14 cellular contexts compared by ENCODE assay signal in the genomic region with DNA sequence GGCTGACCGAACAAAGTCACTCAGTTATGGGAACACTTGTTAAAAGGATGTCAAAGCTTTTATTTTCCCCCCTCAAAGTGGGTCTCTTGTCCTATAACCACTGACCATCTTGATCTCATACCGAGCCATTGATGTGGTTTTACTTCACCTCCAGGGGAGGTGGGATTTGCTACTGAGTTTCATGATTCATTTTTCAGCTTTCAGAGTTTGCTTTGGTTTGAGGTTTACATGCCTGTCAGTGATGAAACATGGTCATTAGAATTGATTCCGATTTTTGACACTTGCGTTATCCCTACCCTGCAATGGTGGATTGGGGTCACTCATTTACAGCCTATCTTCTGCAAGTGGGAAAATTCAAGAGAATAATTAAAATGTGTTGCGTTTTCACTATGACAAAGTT. TPM values are rescaled to one million over a fixed set of nuclear protein-coding genes. Genes with fewer than 3 reads are reported as not detected.
DNase-seq lines count a peak whose midpoint lies in the region; ATAC-seq and TF ChIP-seq lines count a peak whose summit lies in the region.
"Had no signal": no experiment of that assay in that cellular context is flagged by ENCODE, and none has a peak within 500 bp of the region (broad histone marks: within the 10 kb centered on the region; RNA-seq: fewer than 3 reads in every experiment).

No MANE protein-coding gene starts in this region.

- H3K27me3 Mint-ChIP-seq in activated CD4-positive, alpha-beta T cell treated with anti-CD3 and anti-CD28 coated beads, Interleukin-2, amount 10 ng/mL, durations not matched to agents 24 days and 14 days = peaks cover 24% of the 10 kb centered on the region

- H4K20me1 ChIP-seq in KMS-11 (ENCODE audit: insufficient read depth) (no peaks in the 10 kb centered on the region), smooth muscle cell (ENCODE audit: low read depth) (no peaks in the 10 kb centered on the region)
- H4K20me1 ChIP-seq: BLaER1 had no signal

- H3K9me3 Mint-ChIP-seq in activated CD4-positive, alpha-beta T cell treated with anti-CD3 and anti-CD28 coated beads, Interleukin-2, amount 10 ng/mL, durations not matched to agents 24 days and 14 days = no peaks in the 10 kb centered on the region

- no peak for DNase-seq in activated CD4-positive, alpha-beta T cell treated with anti-CD3 and anti-CD28 coated beads, Interleukin-2, amount 10 ng/mL, durations not matched to agents 24 days and 14 days
- no peak for DNase-seq in activated CD4-positive, alpha-beta T cell treated with anti-CD3 and anti-CD28 coated beads for 4 hours
- DNase-seq in astrocyte of the hippocampus (ENCODE audit: low read depth, low spot score) (peak; percentile 25), smooth muscle cell (lab: John Stamatoyannopoulos, UW; ENCODE audit: unreplicated experiment) (no peak), GM13976 (ENCODE audit: low spot score) (no peak)
- DNase-seq: 8988T, AML-193 had no signal

- H3K4me1 Mint-ChIP-seq in activated CD4-positive, alpha-beta T cell treated with anti-CD3 and anti-CD28 coated beads, Interleukin-2, amount 10 ng/mL, durations not matched to agents 24 days and 14 days = peaks cover 18% of the 10 kb centered on the region

- H3K36me3 Mint-ChIP-seq in activated CD4-positive, alpha-beta T cell treated with anti-CD3 and anti-CD28 coated beads, Interleukin-2, amount 10 ng/mL, durations not matched to agents 24 days and 14 days (ENCODE audit: low read depth) = no peaks in the 10 kb centered on the region

- no peaks in the 10 kb centered on the region for H3F3A ChIP-seq in smooth muscle cell (ENCODE audit: low read depth)

- H3K4me1 ChIP-seq in KMS-11 (ENCODE audit: low read depth, poor library complexity, severe bottlenecking) (peaks cover 19% of the 10 kb centered on the region), smooth muscle cell (ENCODE audit: low read depth) (no peaks in the 10 kb centered on the region)
- H3K4me1 ChIP-seq: BLaER1, HAP-1 had no signal

- H3K27me3 ChIP-seq in KMS-11 (ENCODE audit: insufficient read depth, low read depth) (peaks cover 11% of the 10 kb centered on the region; the same call in 1 of the 2 replicates), smooth muscle cell (ENCODE audit: low read depth) (no peaks in the 10 kb centered on the region)
- H3K27me3 ChIP-seq: BLaER1 had no signal

- in situ Hi-C loops in GM13976 (cut with MboI; ENCODE audit: low sequenced_read_pairs, unreplicated experiment) = no loop called here

- intact Hi-C loops in activated CD4-positive, alpha-beta T cell treated with anti-CD3 and anti-CD28 coated beads, Interleukin-2, amount 10 ng/mL, durations not matched to agents 24 days and 14 days (cut with micrococcal nuclease) = no loop called here

- WGBS in smooth muscle cell (ENCODE audit: low lambda C conversion rate) = 90% methylated on average over 5 of the region's 5 CpGs

- no peak overlapping the region for H3K4me3 Mint-ChIP-seq in activated CD4-positive, alpha-beta T cell treated with anti-CD3 and anti-CD28 coated beads, Interleukin-2, amount 10 ng/mL, durations not matched to agents 24 days and 14 days

- no peaks in the 10 kb centered on the region for H3K36me3 ChIP-seq in KMS-11 (ENCODE audit: insufficient read depth)
- H3K36me3 ChIP-seq in smooth muscle cell (ENCODE audit: low read depth) = no peaks in the 10 kb centered on the region
- H3K36me3 ChIP-seq: BLaER1, HAP-1 had no signal

- H3K27ac Mint-ChIP-seq in activated CD4-positive, alpha-beta T cell treated with anti-CD3 and anti-CD28 coated beads, Interleukin-2, amount 10 ng/mL, durations not matched to agents 24 days and 14 days = peak overlapping the region; percentile 4

- no peaks in the 10 kb centered on the region for H3K9me3 ChIP-seq in smooth muscle cell (replicated peaks; ENCODE audit: low read depth)
- H3K9me3 ChIP-seq: HAP-1 had no signal

- no peak overlapping the region for H2AFZ ChIP-seq in KMS-11 (ENCODE audit: low read depth)
- no peak overlapping the region for H2AFZ ChIP-seq in smooth muscle cell (ENCODE audit: low read depth)

- H3K4me2 ChIP-seq in KMS-11 (peak overlapping the region; percentile 52), smooth muscle cell (peak overlapping the region; percentile 31)
- H3K4me2 ChIP-seq: BLaER1 had no signal

- no peak overlapping the region for H3K27ac ChIP-seq in KMS-11
- H3K27ac ChIP-seq in smooth muscle cell (ENCODE audit: low read depth) = peak overlapping the region; percentile 1
- H3K27ac ChIP-seq: BLaER1 had no signal

- H3K79me2 ChIP-seq in KMS-11 (ENCODE audit: insufficient read depth, low read depth) (no peaks in the 10 kb centered on the region), smooth muscle cell (ENCODE audit: low read depth) (no peaks in the 10 kb centered on the region)

- ATAC-seq in GM18502 (IDR thresholded peaks at IDR 0.05; ENCODE audit: poor library complexity, unreplicated experiment) = no peak
- ATAC-seq in HG03520 (IDR thresholded peaks at IDR 0.05; ENCODE audit: unreplicated experiment) = no peak

- TF ChIP-seq CTCF in KMS-11 (conservative IDR thresholded peaks at IDR 0.05; ENCODE audit: low read depth, low read length) (no peak), smooth muscle cell (IDR thresholded peaks at IDR 0.05; ENCODE audit: borderline replicate concordance, insufficient read depth, poor library complexity, severe bottlenecking) (no peak), GM13976 (IDR thresholded peaks at IDR 0.05; ENCODE audit: borderline replicate concordance, control extremely low read depth, extremely low read depth, insufficient read depth, missing control alignments) (no peak)

- H3K9ac ChIP-seq in KMS-11 (no peak overlapping the region), smooth muscle cell (ENCODE audit: low read depth) (no peak overlapping the region)
- H3K9ac ChIP-seq: BLaER1 had no signal

- H3K4me3 ChIP-seq in KMS-11 (IDR thresholded peaks at IDR 0.05; ENCODE audit: insufficient read depth, low read depth, low read length) (no peak overlapping the region), smooth muscle cell (no peak overlapping the region)
- H3K4me3 ChIP-seq: BLaER1, HAP-1 had no signal

RNA-seq across cellular contexts. Expression of a gene that starts 9.1 kb away (rescaled TPM):
- 19.8 and 20.0 TPM in 2 replicates for total RNA-seq in activated CD4-positive, alpha-beta T cell treated with anti-CD3 and anti-CD28 coated beads, Interleukin-2, amount 10 ng/mL, durations not matched to agents 24 days and 14 days
- 1.5 and 6.9 TPM in 2 replicates for total RNA-seq in smooth muscle cell
- 10.7 and 11.3 TPM in 2 replicates for polyA plus RNA-seq in smooth muscle cell
- total RNA-seq: G401, HT1080 had no signal
